ENCODE assay signal across 20 cellular contexts in genomic region chr3:194908432-194908966, GRCh38.
"Had no signal": no experiment of that assay in that cellular context is flagged by ENCODE, and none has a peak within 500 bp of the region (broad histone marks: within the 10 kb centered on the region; RNA-seq: fewer than 3 reads in every experiment).

No MANE protein-coding gene starts in this region.

- H3K9me3 ChIP-seq: psoas muscle, sigmoid colon, transverse colon, upper lobe of right lung, uterus had no signal

- H3K27me3 ChIP-seq: sigmoid colon, transverse colon, upper lobe of right lung, uterus had no signal

- H3K9me3 Mint-ChIP-seq: natural killer cell had no signal

- H3K36me3 ChIP-seq: sigmoid colon, transverse colon, upper lobe of right lung, uterus had no signal

- H3K27ac ChIP-seq: coronary artery, psoas muscle, sigmoid colon, skin epidermis, transverse colon, upper lobe of right lung, uterus had no signal

- H3K36me3 Mint-ChIP-seq: natural killer cell; stimulated activated naive B cell treated with anti-CD40 and anti-IgM and Interleukin-4, amounts not matched to agents 10 μg/mL and 1 μg/mL and 100 μg/mL, for 72 hours had no signal

- DNase-seq: dermis blood vessel endothelial cell; effector memory CD8-positive, alpha-beta T cell; erythroblast; hypothalamus; mammary epithelial cell; mesendoderm; midbrain; natural killer cell; psoas muscle; sigmoid colon; stimulated activated CD4-positive, alpha-beta T cell treated with anti-CD3 and anti-CD28 coated beads, Interleukin-15, amount 100 ng/mL, for 24 hours; stimulated activated CD4-positive, alpha-beta T cell treated with anti-CD3 and anti-CD28 coated beads, Interleukin-2, amount 100 ng/mL, for 48 hours; stimulated activated naive B cell treated with anti-CD40 and anti-IgM and Interleukin-4, amounts not matched to agents 10 μg/mL and 1 μg/mL and 100 μg/mL, for 72 hours; transverse colon; upper lobe of right lung; uterus had no signal

- H3K4me3 Mint-ChIP-seq: effector memory CD8-positive, alpha-beta T cell; natural killer cell; stimulated activated naive B cell treated with anti-CD40 and anti-IgM and Interleukin-4, amounts not matched to agents 10 μg/mL and 1 μg/mL and 100 μg/mL, for 72 hours; stimulated activated naive CD8-positive, alpha-beta T cell treated with anti-CD3 and anti-CD28 coated beads, Interleukin-15, Interleukin-2, amounts not matched to agents 100 ng/mL and 50 ng/mL, for 24 hours had no signal

- ATAC-seq: effector memory CD8-positive, alpha-beta T cell; left lobe of liver; psoas muscle; stimulated activated naive B cell treated with anti-CD40 and anti-IgM and Interleukin-4, amounts not matched to agents 10 μg/mL and 1 μg/mL and 100 μg/mL, for 72 hours had no signal

- H3K4me1 ChIP-seq: psoas muscle, sigmoid colon, transverse colon, uterus had no signal

- H3K4me3 ChIP-seq: coronary artery, psoas muscle, sigmoid colon, skin epidermis, transverse colon, upper lobe of right lung, uterus had no signal
